3 cellular contexts compared by ENCODE assay signal in genomic region chrX:140923118-140923517, GRCh38.
TF ChIP-seq lines count a peak whose summit lies in the region.

No MANE protein-coding gene starts in this region.

TF ChIP-seq in K562, 482 proteins besides CTCF, POLR2A, EP300 and RAD21:
- no peak for TF ChIP-seq RFX1 (IDR thresholded peaks at IDR 0.05)
- no peak for TF ChIP-seq ZNF583 (CRISPR knock-in tag; IDR thresholded peaks at IDR 0.05)
- TF ChIP-seq ZKSCAN3 (CRISPR knock-in tag; IDR thresholded peaks at IDR 0.05): no peak
- no peak for TF ChIP-seq ZNF740 (CRISPR knock-in tag; IDR thresholded peaks at IDR 0.05)
- TF ChIP-seq ZNF740 (tag; IDR thresholded peaks at IDR 0.05): peak in 1 of 2 experiments; percentile 77; a peak in 1 of 4 replicates
- peak in 1 of 2 experiments; percentile 73; a peak in 2 of 4 replicates for TF ChIP-seq ZNF639 (CRISPR knock-in tag; conservative IDR thresholded peaks at IDR 0.05 in 1 of 2, IDR thresholded peaks at IDR 0.05 in 1 of 2)
- TF ChIP-seq SMAD4 (CRISPR knock-in tag; conservative IDR thresholded peaks at IDR 0.05): peak; percentile 41; the same call in 1 of the 2 replicates
TF ChIP-seq in K562: peak in this region for 3.

TF ChIP-seq in H1, 55 proteins besides CTCF, POLR2A, EP300 and RAD21:
- no peak for TF ChIP-seq USF2 (IDR thresholded peaks at IDR 0.05; ENCODE audit: low read length)
- no peak for TF ChIP-seq CHD7 (IDR thresholded peaks at IDR 0.05; ENCODE audit: insufficient replicate concordance, low read length)
- TF ChIP-seq YY1 (IDR thresholded peaks at IDR 0.05; ENCODE audit: low read depth, low read length): no peak
- TF ChIP-seq CTBP2 (IDR thresholded peaks at IDR 0.05; ENCODE audit: borderline replicate concordance, insufficient read depth, insufficient read length, low read length): no peak

TF ChIP-seq in endothelial cell of umbilical vein, 7 proteins besides CTCF, POLR2A, EP300 and RAD21:
- TF ChIP-seq JUN (IDR thresholded peaks at IDR 0.05; ENCODE audit: borderline replicate concordance, insufficient read depth, insufficient read length, low read depth) (no peak), POLR2AphosphoS5 (IDR thresholded peaks at IDR 0.05; ENCODE audit: insufficient read depth, low read depth, low read length) (no peak), GATA2 (IDR thresholded peaks at IDR 0.05; ENCODE audit: insufficient read depth, insufficient read length, low read depth, low read length) (no peak), MYC (IDR thresholded peaks at IDR 0.05; ENCODE audit: low read depth, low read length) (no peak), MAX (IDR thresholded peaks at IDR 0.05; ENCODE audit: insufficient read depth, insufficient read length) (no peak), FOS (IDR thresholded peaks at IDR 0.05; ENCODE audit: borderline replicate concordance, insufficient read depth, low read length) (no peak)
TF ChIP-seq in endothelial cell of umbilical vein: peak in this region for 0.
